In genomic region chr1:57131701-57132394, GRCh38 we compare ENCODE assay signal across 18 cellular contexts.
DNase-seq lines count a peak whose midpoint lies in the region; ATAC-seq, FAIRE-seq and TF ChIP-seq lines count a peak whose summit lies in the region.
"Had no signal": no experiment of that assay in that cellular context is flagged by ENCODE, and none has a peak within 500 bp of the region (broad histone marks: within the 10 kb centered on the region; RNA-seq: fewer than 3 reads in every experiment).

No MANE protein-coding gene starts in this region.

- H3K4me1 ChIP-seq in keratinocyte (ENCODE audit: control insufficient read depth, extremely low read depth, insufficient read depth, low read length) (peaks cover 38% of the 10 kb centered on the region), osteoblast (ENCODE audit: insufficient read depth, low read length) (no peaks in the 10 kb centered on the region)
- H3K4me1 ChIP-seq: body of pancreas, right lobe of liver had no signal

- peak; percentile 86 for FAIRE-seq in keratinocyte (lab: Jason Lieb, UNC)
- FAIRE-seq: G401.6 had no signal

- H3K27me3 ChIP-seq in keratinocyte (ENCODE audit: control insufficient read depth, extremely low read depth, insufficient read depth, low read length) = no peaks in the 10 kb centered on the region
- H3K27me3 ChIP-seq in osteoblast (ENCODE audit: insufficient read depth, low read length) = no peaks in the 10 kb centered on the region
- H3K27me3 ChIP-seq: body of pancreas, right lobe of liver had no signal

- H2AFZ ChIP-seq in keratinocyte (ENCODE audit: control insufficient read depth, low read length) (no peak overlapping the region), osteoblast (ENCODE audit: low read length) (no peak overlapping the region)

- dilution Hi-C loops in keratinocyte (cut with MboI; ENCODE audit: extremely low pct_ligation_motif_present, low sequenced_read_pairs) = no loop called here

- peak overlapping the region; percentile 59 for H3K4me2 ChIP-seq in keratinocyte (ENCODE audit: control insufficient read depth, extremely low read depth, insufficient read depth, low read depth, low read length)
- no peak overlapping the region for H3K4me2 ChIP-seq in osteoblast (ENCODE audit: insufficient read depth, low read length)

- no peak overlapping the region for H3K9ac ChIP-seq in keratinocyte (ENCODE audit: control insufficient read depth, extremely low read depth, insufficient read depth, low read length)

- H4K20me1 ChIP-seq in keratinocyte (ENCODE audit: control insufficient read depth, extremely low read depth, insufficient read depth, low read length) (no peaks in the 10 kb centered on the region), osteoblast (ENCODE audit: insufficient read depth, low read length) (no peaks in the 10 kb centered on the region)

- H3K79me2 ChIP-seq in keratinocyte (ENCODE audit: control insufficient read depth, insufficient read depth, low read length) = no peaks in the 10 kb centered on the region
- no peaks in the 10 kb centered on the region for H3K79me2 ChIP-seq in osteoblast (ENCODE audit: insufficient read depth, low read length)

- H3K9me1 ChIP-seq in keratinocyte (ENCODE audit: control insufficient read depth, extremely low read depth, insufficient read depth, low read length) = no peaks in the 10 kb centered on the region

- H3K36me3 ChIP-seq in keratinocyte (ENCODE audit: control insufficient read depth in 2 of 2, extremely low read depth in 1 of 2, insufficient read depth in 2 of 2, low read length in 2 of 2) = no peaks in the 10 kb centered on the region
- no peaks in the 10 kb centered on the region for H3K36me3 ChIP-seq in osteoblast (ENCODE audit: insufficient read depth, low read length)
- H3K36me3 ChIP-seq: right lobe of liver had no signal

- DNase-seq in DMS53 treated with DMSO at 0.1 percent for 48 hours (lab: John Stamatoyannopoulos, UW; ENCODE audit: unreplicated experiment) = peak; percentile 10
- peak; percentile 72 for DNase-seq in NCI-H226
- DNase-seq in epithelial cell of esophagus (ENCODE audit: low read depth) = peak; percentile 84
- no peak for DNase-seq in keratinocyte (ENCODE audit: low read depth, low spot score)
- no peak for DNase-seq in stimulated activated naive CD8-positive, alpha-beta T cell treated with anti-CD3 and anti-CD28 coated beads, Interleukin-15, Interleukin-2, amounts not matched to agents 100 U/mL and 50 U/mL, for 24 hours
- DNase-seq in osteoblast (ENCODE audit: insufficient read length, low spot score, missing footprints) = no peak
- no peak for DNase-seq in germinal center (ENCODE audit: low spot score)
- no peak for DNase-seq in activated CD4-positive, CD25-positive, alpha-beta regulatory T cell treated with anti-CD3 and anti-CD28 coated beads, Interleukin-2, amount 50 U/mL, for 72 hours
- DNase-seq: activated CD4-positive, alpha-beta T cell treated with anti-CD3 and anti-CD28 coated beads, Interleukin-2, amount 10 ng/mL, durations not matched to agents 7 days and 5 days; activated naive CD4-positive, alpha-beta T cell; body of pancreas; COR-L47; dermis blood vessel endothelial cell; hippocampal formation; NCI-H2081 treated with DMSO at 0.1 percent for 48 hours; right lobe of liver; stimulated activated naive CD8-positive, alpha-beta T cell treated with anti-CD3 and anti-CD28 coated beads, Interleukin-15, amount 100 ng/mL, for 72 hours had no signal

- H3K4me3 ChIP-seq in epithelial cell of esophagus (ENCODE audit: low read length) (no peak overlapping the region), keratinocyte (ENCODE audit: control insufficient read depth in 2 of 3, extremely low read depth in 1 of 3, insufficient read depth in 2 of 3, low read depth in 1 of 3, low read length in 3 of 3) (no peak overlapping the region), osteoblast (ENCODE audit: insufficient read depth, low read length) (no peak overlapping the region)
- H3K4me3 ChIP-seq: body of pancreas, right lobe of liver had no signal

- H3K27ac ChIP-seq in keratinocyte (ENCODE audit: control insufficient read depth, insufficient read depth, low read length) (peak overlapping the region; percentile 61), osteoblast (ENCODE audit: low read depth, low read length) (no peak overlapping the region)
- H3K27ac ChIP-seq: body of pancreas, right lobe of liver had no signal

- no peak for ATAC-seq in stimulated activated naive CD8-positive, alpha-beta T cell treated with anti-CD3 and anti-CD28 coated beads, Interleukin-15, Interleukin-2, amounts not matched to agents 100 U/mL and 50 U/mL, for 24 hours
- ATAC-seq: body of pancreas; right lobe of liver; stimulated activated naive CD8-positive, alpha-beta T cell treated with anti-CD3 and anti-CD28 coated beads, Interleukin-15, amount 100 ng/mL, for 72 hours had no signal

- no peak for TF ChIP-seq CTCF in epithelial cell of esophagus (IDR thresholded peaks at IDR 0.05; ENCODE audit: insufficient read depth, low read depth, low read length, missing control alignments)
- no peak for TF ChIP-seq CTCF in keratinocyte (optimal IDR thresholded peaks at IDR 0.05 in 1 of 3, IDR thresholded peaks at IDR 0.05 in 1 of 3, conservative IDR thresholded peaks at IDR 0.05 in 1 of 3; ENCODE audit: extremely low read depth in 1 of 3, insufficient read depth in 2 of 3, low read length in 3 of 3)
- TF ChIP-seq CTCF in osteoblast (IDR thresholded peaks at IDR 0.05; ENCODE audit: extremely low read depth, low read depth, low read length) = no peak

- H3K9me3 ChIP-seq in keratinocyte (ENCODE audit: control insufficient read depth, low read depth, low read length) = no peaks in the 10 kb centered on the region
- no peaks in the 10 kb centered on the region for H3K9me3 ChIP-seq in osteoblast (ENCODE audit: low read depth, low read length)
- H3K9me3 ChIP-seq: body of pancreas, right lobe of liver had no signal

Comparison
In these comparisons a context has a peak if more than half of its experiments do, and no peak if none do; other contexts are left out.
1. DNase-seq: peak in DMS53 treated with DMSO at 0.1 percent for 48 hours (single experiment), NCI-H226 (single experiment) and epithelial cell of esophagus (single experiment); none in keratinocyte (single experiment), stimulated activated naive CD8-positive, alpha-beta T cell treated with anti-CD3 and anti-CD28 coated beads, Interleukin-15, Interleukin-2, amounts not matched to agents 100 U/mL and 50 U/mL, for 24 hours (single experiment), osteoblast (single experiment), germinal center (single experiment) and activated CD4-positive, CD25-positive, alpha-beta regulatory T cell treated with anti-CD3 and anti-CD28 coated beads, Interleukin-2, amount 50 U/mL, for 72 hours (single experiment).